33 cellular contexts compared by ENCODE assay signal in the genomic region with DNA sequence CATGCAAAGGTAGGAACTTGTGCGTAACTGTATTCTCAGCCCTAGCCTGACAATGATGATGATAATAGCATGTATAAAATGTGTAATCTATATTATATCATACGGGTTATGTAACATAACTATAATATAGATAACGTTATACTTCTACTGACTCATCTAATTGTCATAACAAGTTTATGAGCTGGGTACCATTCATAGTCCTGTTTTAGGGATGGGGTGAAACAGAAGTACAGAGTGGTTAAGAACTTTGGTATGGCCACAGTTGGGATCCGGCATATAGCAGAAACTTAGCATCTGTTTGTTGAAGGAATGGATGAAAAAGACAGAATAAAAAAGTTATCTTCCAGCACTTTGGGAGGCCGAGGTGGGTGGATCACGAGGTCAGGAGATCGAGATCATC. TPM values are rescaled to one million over a fixed set of nuclear protein-coding genes. Genes with fewer than 3 reads are reported as not detected.
"Had no signal": no experiment of that assay in that cellular context is flagged by ENCODE, and none has a peak within 500 bp of the region (broad histone marks: within the 10 kb centered on the region; RNA-seq: fewer than 3 reads in every experiment).

No MANE protein-coding gene starts in this region.

- H3K4me3 Mint-ChIP-seq: activated B cell treated with CpG ODN at 0.5 μM for 24 hours; activated CD8-positive, alpha-beta T cell treated with anti-CD3 and anti-CD28 coated beads for 36 hours had no signal

- DNase-seq: activated B cell treated with CpG ODN at 0.5 μM for 24 hours; activated CD4-positive, alpha-beta T cell treated with anti-CD3 and anti-CD28 coated beads for 48 hours; activated CD4-positive, alpha-beta T cell treated with anti-CD3 and anti-CD28 coated beads, Interleukin-2, amount 50 U/mL, for 4 hours; activated CD4-positive, CD25-positive, alpha-beta regulatory T cell treated with anti-CD3 and anti-CD28 coated beads, Interleukin-2, amount 50 U/mL, for 72 hours; activated CD8-positive, alpha-beta T cell treated with anti-CD3 and anti-CD28 coated beads for 36 hours; activated gamma-delta T cell; activated naive CD4-positive, alpha-beta T cell treated with Interleukin-2 at 50 U/mL for 16 hours; activated T-cell treated with anti-CD3 and anti-CD28 coated beads, Interleukin-2, amount 50 U/mL, for 1 hour; amniotic stem cell; aorta; brain microvascular endothelial cell; central memory CD4-positive, alpha-beta T cell; Karpas-422; KBM-7; MG63; NCI-H1048; NCI-H1105 treated with DMSO at 0.1 percent for 48 hours; NCI-H1436; NCI-H1694 treated with DMSO at 0.1 percent for 48 hours; NCI-H2029; NCI-H345; NCI-H524 treated with DMSO at 0.1 percent for 48 hours; Peyer's patch; SW 1271; T-helper 1 cell; T-helper 2 cell; T-helper 9 cell had no signal

- H3K27me3 Mint-ChIP-seq: activated B cell treated with CpG ODN at 0.5 μM for 24 hours; activated CD8-positive, alpha-beta T cell treated with anti-CD3 and anti-CD28 coated beads for 36 hours; IgD-negative memory B cell had no signal

- H3K9me3 Mint-ChIP-seq: activated B cell treated with CpG ODN at 0.5 μM for 24 hours; activated CD8-positive, alpha-beta T cell treated with anti-CD3 and anti-CD28 coated beads for 36 hours; activated naive CD4-positive, alpha-beta T cell treated with anti-CD3 and anti-CD28 coated beads, Interleukin-2, amount 50 U/mL, for 72 hours; activated T-helper 2 cell treated with anti-CD3 and anti-CD28 coated beads, Interferon-gamma antibody, Interleukin-2, Interleukin-4, amounts not matched to agents 10 μg/mL and 5 μg/mL and 100 μg/mL, durations not matched to agents 14 hours and 24 hours and 36 hours; IgD-negative memory B cell had no signal

- ATAC-seq: activated CD8-positive, alpha-beta T cell treated with anti-CD3 and anti-CD28 coated beads for 36 hours; activated naive CD4-positive, alpha-beta T cell treated with anti-CD3 and anti-CD28 coated beads, Interleukin-2, amount 50 U/mL, for 72 hours; Right ventricle myocardium inferior had no signal

- H3K27ac Mint-ChIP-seq: activated B cell treated with CpG ODN at 0.5 μM for 24 hours; activated CD8-positive, alpha-beta T cell treated with anti-CD3 and anti-CD28 coated beads for 36 hours; activated T-helper 2 cell treated with anti-CD3 and anti-CD28 coated beads, Interferon-gamma antibody, Interleukin-2, Interleukin-4, amounts not matched to agents 10 μg/mL and 5 μg/mL and 100 μg/mL, durations not matched to agents 14 hours and 24 hours and 36 hours; IgD-negative memory B cell had no signal

RNA-seq across cellular contexts. Expression of a gene that starts 20.3 kb away (rescaled TPM):
- total RNA-seq: NCI-H460 had no signal

RNA-seq across cellular contexts. Expression of a gene that starts 21.7 kb away (rescaled TPM):
- total RNA-seq: NCI-H460 had no signal

RNA-seq across cellular contexts. Expression of a gene that starts 38.1 kb away (rescaled TPM):
- total RNA-seq: activated B cell treated with CpG ODN at 0.5 μM for 24 hours; activated CD8-positive, alpha-beta memory T cell treated with anti-CD3 and anti-CD28 coated beads for 36 hours; activated CD8-positive, alpha-beta T cell treated with anti-CD3 and anti-CD28 coated beads for 36 hours; activated naive CD4-positive, alpha-beta T cell treated with anti-CD3 and anti-CD28 coated beads, Interleukin-2, amount 50 U/mL, for 72 hours; activated T-helper 2 cell treated with anti-CD3 and anti-CD28 coated beads, Interferon-gamma antibody, Interleukin-2, Interleukin-4, amounts not matched to agents 10 μg/mL and 5 μg/mL and 100 μg/mL, durations not matched to agents 14 hours and 24 hours and 36 hours; aorta; NCI-H460; Right ventricle myocardium inferior had no signal

RNA-seq across cellular contexts. Expression of a gene that starts 39.1 kb away (rescaled TPM):
- total RNA-seq: activated B cell treated with CpG ODN at 0.5 μM for 24 hours; activated CD8-positive, alpha-beta memory T cell treated with anti-CD3 and anti-CD28 coated beads for 36 hours; activated CD8-positive, alpha-beta T cell treated with anti-CD3 and anti-CD28 coated beads for 36 hours; activated T-helper 2 cell treated with anti-CD3 and anti-CD28 coated beads, Interferon-gamma antibody, Interleukin-2, Interleukin-4, amounts not matched to agents 10 μg/mL and 5 μg/mL and 100 μg/mL, durations not matched to agents 14 hours and 24 hours and 36 hours; NCI-H460; Peyer's patch had no signal
